29 cellular contexts compared by ENCODE assay signal in the genomic region with DNA sequence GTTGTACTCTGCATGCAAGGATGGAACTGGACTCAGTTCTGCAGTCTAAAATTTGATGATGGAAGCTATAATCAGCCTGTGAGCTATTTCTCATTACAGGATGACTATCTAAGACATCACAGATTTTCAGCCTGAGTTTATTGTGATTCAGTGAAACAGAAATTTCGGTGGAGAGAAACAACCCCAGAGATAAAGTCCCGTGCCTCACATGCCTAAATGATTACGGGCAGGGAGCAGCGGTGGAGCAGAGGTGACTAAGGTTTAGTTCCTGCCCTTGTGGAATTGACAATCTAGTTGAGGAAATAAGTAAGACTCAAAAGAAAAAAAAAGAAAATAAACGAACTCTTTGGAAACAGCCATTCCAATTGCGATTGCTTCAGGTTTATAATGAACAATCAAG.
"Had no signal": no experiment of that assay in that cellular context is flagged by ENCODE, and none has a peak within 500 bp of the region (broad histone marks: within the 10 kb centered on the region; RNA-seq: fewer than 3 reads in every experiment).

No MANE protein-coding gene starts in this region.

- H3K27ac Mint-ChIP-seq: activated CD4-positive, alpha-beta memory T cell treated with anti-CD3 and anti-CD28 coated beads, Interleukin-2, amount 10 ng/mL, durations not matched to agents 7 days and 5 days; activated CD4-positive, alpha-beta T cell treated with anti-CD3 and anti-CD28 coated beads, Interleukin-2, amount 10 ng/mL, durations not matched to agents 7 days and 5 days; activated naive CD8-positive, alpha-beta T cell; activated T-helper 17 cell treated with anti-CD3 and anti-CD28 coated beads, Interleukin-2, amount 50 U/mL, for 72 hours; effector memory CD8-positive, alpha-beta T cell; WTC11 had no signal

- H3K27me3 ChIP-seq: brain microvascular endothelial cell, foreskin keratinocyte had no signal

- H3K4me1 Mint-ChIP-seq: activated CD4-positive, alpha-beta memory T cell treated with anti-CD3 and anti-CD28 coated beads, Interleukin-2, amount 10 ng/mL, durations not matched to agents 7 days and 5 days; activated CD4-positive, alpha-beta T cell treated with anti-CD3 and anti-CD28 coated beads, Interleukin-2, amount 10 ng/mL, durations not matched to agents 7 days and 5 days; activated T-helper 17 cell treated with anti-CD3 and anti-CD28 coated beads, Interleukin-2, amount 50 U/mL, for 72 hours; central memory CD8-positive, alpha-beta T cell had no signal

- H3K4me3 Mint-ChIP-seq: activated CD4-positive, alpha-beta memory T cell treated with anti-CD3 and anti-CD28 coated beads, Interleukin-2, amount 10 ng/mL, durations not matched to agents 7 days and 5 days; activated CD4-positive, alpha-beta T cell treated with anti-CD3 and anti-CD28 coated beads, Interleukin-2, amount 10 ng/mL, durations not matched to agents 7 days and 5 days; activated naive CD8-positive, alpha-beta T cell; activated T-cell treated with anti-CD3 and anti-CD28 coated beads, Interleukin-2, amount 50 U/mL, for 4 hours; activated T-helper 17 cell treated with anti-CD3 and anti-CD28 coated beads, Interleukin-2, amount 50 U/mL, for 72 hours; central memory CD8-positive, alpha-beta T cell; effector memory CD8-positive, alpha-beta T cell; WTC11 had no signal

- H3K27ac ChIP-seq: brain microvascular endothelial cell, esophagus muscularis mucosa, foreskin keratinocyte, gastrocnemius medialis, heart left ventricle, VCaP had no signal

- H3K27me3 Mint-ChIP-seq: activated CD4-positive, alpha-beta T cell treated with anti-CD3 and anti-CD28 coated beads, Interleukin-2, amount 10 ng/mL, durations not matched to agents 7 days and 5 days had no signal

- H3K4me1 ChIP-seq: esophagus muscularis mucosa, foreskin keratinocyte, heart left ventricle had no signal

- H3K36me3 Mint-ChIP-seq: activated naive CD8-positive, alpha-beta T cell; WTC11 had no signal

- H3K4me3 ChIP-seq: esophagus muscularis mucosa, gastrocnemius medialis, heart left ventricle had no signal

- DNase-seq: activated CD4-positive, alpha-beta memory T cell treated with anti-CD3 and anti-CD28 coated beads, Interleukin-2, amount 10 ng/mL, durations not matched to agents 7 days and 5 days; activated CD4-positive, alpha-beta T cell treated with anti-CD3 and anti-CD28 coated beads for 1 hour; activated CD4-positive, alpha-beta T cell treated with anti-CD3 and anti-CD28 coated beads for 4 hours; activated CD4-positive, alpha-beta T cell treated with anti-CD3 and anti-CD28 coated beads, Interleukin-2, amount 10 ng/mL, durations not matched to agents 7 days and 5 days; activated CD4-positive, alpha-beta T cell treated with anti-CD3 and anti-CD28 coated beads, Interleukin-2, amount 50 U/mL, for 4 hours; activated effector memory CD4-positive, alpha-beta T cell treated with Interleukin-2 at 50 U/mL for 16 hours; activated gamma-delta T cell treated with Interleukin-2 at 50 U/mL for 16 hours; activated naive CD4-positive, alpha-beta T cell treated with anti-CD3 and anti-CD28 coated beads, Interleukin-2, amount 50 U/mL, for 16 hours; activated naive CD4-positive, alpha-beta T cell treated with Interleukin-2 at 50 U/mL for 16 hours; activated T-cell treated with anti-CD3 and anti-CD28 coated beads, Interleukin-2, amount 50 U/mL, for 4 hours; amniotic stem cell; anterior cingulate cortex; brain microvascular endothelial cell; cortex of kidney; dermis blood vessel endothelial cell; effector CD4-positive, alpha-beta T cell; effector memory CD8-positive, alpha-beta T cell; erythroblast; foreskin keratinocyte; gastrocnemius medialis; glutamatergic neuron; heart left ventricle; T-helper 2 cell had no signal

- H3K36me3 ChIP-seq: brain microvascular endothelial cell, esophagus muscularis mucosa, gastrocnemius medialis, heart left ventricle had no signal

- H3K9me3 ChIP-seq: esophagus muscularis mucosa, gastrocnemius medialis, heart left ventricle had no signal

- ATAC-seq: activated T-cell treated with anti-CD3 and anti-CD28 coated beads, Interleukin-2, amount 50 U/mL, for 4 hours; activated T-helper 17 cell treated with anti-CD3 and anti-CD28 coated beads, Interleukin-2, amount 50 U/mL, for 72 hours; effector memory CD8-positive, alpha-beta T cell; foreskin keratinocyte; gastrocnemius medialis; heart left ventricle had no signal

- H3K9me3 Mint-ChIP-seq: activated CD4-positive, alpha-beta memory T cell treated with anti-CD3 and anti-CD28 coated beads, Interleukin-2, amount 10 ng/mL, durations not matched to agents 7 days and 5 days; activated CD4-positive, alpha-beta T cell treated with anti-CD3 and anti-CD28 coated beads, Interleukin-2, amount 10 ng/mL, durations not matched to agents 7 days and 5 days; activated T-cell treated with anti-CD3 and anti-CD28 coated beads, Interleukin-2, amount 50 U/mL, for 4 hours; activated T-helper 17 cell treated with anti-CD3 and anti-CD28 coated beads, Interleukin-2, amount 50 U/mL, for 72 hours; central memory CD8-positive, alpha-beta T cell; effector memory CD8-positive, alpha-beta T cell; WTC11 had no signal
